30 cellular contexts compared by ENCODE assay signal in the genomic region with DNA sequence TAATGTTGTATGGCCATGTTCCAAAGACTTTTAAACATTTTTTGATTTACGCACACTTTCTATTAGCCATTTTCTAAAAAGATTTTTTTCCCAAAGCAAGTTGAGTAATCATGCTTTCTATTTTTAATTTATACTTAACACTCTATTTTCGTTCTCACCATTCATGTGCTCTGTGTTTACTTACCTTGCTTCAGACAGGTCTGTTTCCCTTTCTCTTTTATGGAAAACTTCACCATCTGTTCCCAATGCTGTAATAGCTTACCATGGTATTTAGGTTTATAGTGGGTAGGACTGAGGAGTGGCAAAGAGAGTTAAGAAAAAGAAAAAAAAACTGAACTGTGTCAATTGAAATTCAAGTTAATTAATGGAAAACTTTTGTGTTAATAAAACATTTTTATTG. TPM values are rescaled to one million over a fixed set of nuclear protein-coding genes. Genes with fewer than 3 reads are reported as not detected.
"Had no signal": no experiment of that assay in that cellular context is flagged by ENCODE, and none has a peak within 500 bp of the region (broad histone marks: within the 10 kb centered on the region; RNA-seq: fewer than 3 reads in every experiment).

No MANE protein-coding gene starts in this region.

- H3K4me1 Mint-ChIP-seq: stimulated activated effector memory CD8-positive, alpha-beta T cell treated with anti-CD3 and anti-CD28 coated beads, Interleukin-12 subunit alpha, Interleukin-12 subunit beta, amount 100 ng/mL, for 72 hours; stimulated activated naive CD8-positive, alpha-beta T cell treated with anti-CD3 and anti-CD28 coated beads, Interleukin-15, amount 100 ng/mL, for 72 hours had no signal

- H3K9me3 ChIP-seq: adrenal gland, ascending aorta, prostate gland, tibial artery had no signal

- H3K27me3 ChIP-seq: adrenal gland, ascending aorta, brain microvascular endothelial cell, tibial artery had no signal

- H3K9me3 Mint-ChIP-seq: activated T-cell treated with anti-CD3 and anti-CD28 coated beads, Interleukin-2, amount 50 U/mL, for 24 hours; activated T-helper 2 cell treated with anti-CD3 and anti-CD28 coated beads, Interferon-gamma antibody, Interleukin-2, Interleukin-4, amounts not matched to agents 10 μg/mL and 5 μg/mL and 100 μg/mL, durations not matched to agents 14 hours and 24 hours and 36 hours; dendritic cell treated with granulocyte-macrophage colony-stimulating factor and Interleukin-4, amounts not matched to agents 40 ng/mL and 50 ng/mL, for 4 days; natural killer cell treated with Interleukin-12 subunit alpha and Interleukin-12 subunit beta and Interleukin-15 and Interleukin-18, amount 100 ng/mL, for 72 hours; stimulated activated effector memory CD8-positive, alpha-beta T cell treated with anti-CD3 and anti-CD28 coated beads, Interleukin-12 subunit alpha, Interleukin-12 subunit beta, amount 100 ng/mL, for 72 hours; stimulated activated naive CD8-positive, alpha-beta T cell treated with anti-CD3 and anti-CD28 coated beads, Interleukin-15, amount 100 ng/mL, for 72 hours; T-helper 2 cell treated with Interferon-gamma antibody and Interleukin-4, amounts not matched to agents 5 μg/mL and 100 μg/mL, for 36 hours had no signal

- H3K27ac ChIP-seq: adrenal gland, ascending aorta, brain microvascular endothelial cell, prostate gland, tibial artery had no signal

- H3K36me3 ChIP-seq: adrenal gland, ascending aorta, brain microvascular endothelial cell, prostate gland, tibial artery had no signal

- FAIRE-seq: endothelial cell of umbilical vein, frontal cortex, TTC549 had no signal

- H3K4me3 Mint-ChIP-seq: activated naive CD8-positive, alpha-beta T cell; activated T-cell treated with anti-CD3 and anti-CD28 coated beads, Interleukin-2, amount 50 U/mL, for 24 hours; dendritic cell treated with granulocyte-macrophage colony-stimulating factor and Interleukin-4, amounts not matched to agents 40 ng/mL and 50 ng/mL, for 4 days; natural killer cell treated with Interleukin-12 subunit alpha and Interleukin-12 subunit beta and Interleukin-15 and Interleukin-18, amount 100 ng/mL, for 72 hours; stimulated activated effector memory CD8-positive, alpha-beta T cell treated with anti-CD3 and anti-CD28 coated beads, Interleukin-12 subunit alpha, Interleukin-12 subunit beta, amount 100 ng/mL, for 72 hours; stimulated activated naive CD8-positive, alpha-beta T cell treated with anti-CD3 and anti-CD28 coated beads, Interleukin-15, amount 100 ng/mL, for 72 hours; T-helper 2 cell treated with Interferon-gamma antibody and Interleukin-4, amounts not matched to agents 5 μg/mL and 100 μg/mL, for 36 hours had no signal

- H3K4me1 ChIP-seq: adrenal gland, ascending aorta, prostate gland, tibial artery had no signal

- H3K36me3 Mint-ChIP-seq: activated naive CD8-positive, alpha-beta T cell; natural killer cell treated with Interleukin-12 subunit alpha and Interleukin-12 subunit beta and Interleukin-15 and Interleukin-18, amount 100 ng/mL, for 72 hours; stimulated activated effector memory CD8-positive, alpha-beta T cell treated with anti-CD3 and anti-CD28 coated beads, Interleukin-12 subunit alpha, Interleukin-12 subunit beta, amount 100 ng/mL, for 72 hours had no signal

- H3K27me3 Mint-ChIP-seq: activated naive CD8-positive, alpha-beta T cell; activated T-cell treated with anti-CD3 and anti-CD28 coated beads, Interleukin-2, amount 50 U/mL, for 24 hours; dendritic cell treated with granulocyte-macrophage colony-stimulating factor and Interleukin-4, amounts not matched to agents 40 ng/mL and 50 ng/mL, for 4 days; natural killer cell treated with Interleukin-12 subunit alpha and Interleukin-12 subunit beta and Interleukin-15 and Interleukin-18, amount 100 ng/mL, for 72 hours; stimulated activated naive CD8-positive, alpha-beta T cell treated with anti-CD3 and anti-CD28 coated beads, Interleukin-15, amount 100 ng/mL, for 72 hours had no signal

- DNase-seq: activated CD4-positive, alpha-beta T cell treated with anti-CD3 and anti-CD28 coated beads for 1 hour; activated CD4-positive, alpha-beta T cell treated with anti-CD3 and anti-CD28 coated beads, Interleukin-2, amount 50 U/mL, for 4 hours; activated CD8-positive, alpha-beta memory T cell treated with anti-CD3 and anti-CD28 coated beads for 24 hours; activated CD8-positive, alpha-beta memory T cell treated with anti-CD3 and anti-CD28 coated beads, Interleukin-2, amount 50 U/mL, for 4 hours; activated naive CD4-positive, alpha-beta T cell; activated T-cell treated with anti-CD3 and anti-CD28 coated beads, Interleukin-2, amount 50 U/mL, for 24 hours; adrenal gland; brain microvascular endothelial cell; caudate nucleus; effector CD4-positive, alpha-beta T cell; hippocampal formation; midbrain; right cardiac atrium; stimulated activated CD4-positive, alpha-beta T cell treated with anti-CD3 and anti-CD28 coated beads, Interleukin-1b, Interleukin-23, amount 100 ng/mL, for 48 hours; stimulated activated naive CD8-positive, alpha-beta T cell treated with anti-CD3 and anti-CD28 coated beads, Interleukin-15, amount 100 ng/mL, for 72 hours; tibial artery had no signal

- H3K27ac Mint-ChIP-seq: activated naive CD8-positive, alpha-beta T cell; activated T-cell treated with anti-CD3 and anti-CD28 coated beads, Interleukin-2, amount 50 U/mL, for 24 hours; activated T-helper 2 cell treated with anti-CD3 and anti-CD28 coated beads, Interferon-gamma antibody, Interleukin-2, Interleukin-4, amounts not matched to agents 10 μg/mL and 5 μg/mL and 100 μg/mL, durations not matched to agents 14 hours and 24 hours and 36 hours; dendritic cell treated with granulocyte-macrophage colony-stimulating factor and Interleukin-4, amounts not matched to agents 40 ng/mL and 50 ng/mL, for 4 days; natural killer cell treated with Interleukin-12 subunit alpha and Interleukin-12 subunit beta and Interleukin-15 and Interleukin-18, amount 100 ng/mL, for 72 hours; stimulated activated effector memory CD8-positive, alpha-beta T cell treated with anti-CD3 and anti-CD28 coated beads, Interleukin-12 subunit alpha, Interleukin-12 subunit beta, amount 100 ng/mL, for 72 hours; stimulated activated naive CD8-positive, alpha-beta T cell treated with anti-CD3 and anti-CD28 coated beads, Interleukin-15, amount 100 ng/mL, for 72 hours; T-helper 2 cell treated with Interferon-gamma antibody and Interleukin-4, amounts not matched to agents 5 μg/mL and 100 μg/mL, for 36 hours had no signal

- H3K4me3 ChIP-seq: adrenal gland, ascending aorta, prostate gland, tibial artery had no signal

RNA-seq across cellular contexts. Expression of a gene that starts 37.5 kb away (rescaled TPM):
- total RNA-seq: activated T-helper 2 cell treated with anti-CD3 and anti-CD28 coated beads, Interferon-gamma antibody, Interleukin-2, Interleukin-4, amounts not matched to agents 10 μg/mL and 5 μg/mL and 100 μg/mL, durations not matched to agents 14 hours and 24 hours and 36 hours; ascending aorta; endothelial cell of umbilical vein; esophagus mucosa; natural killer cell treated with Interleukin-12 subunit alpha and Interleukin-12 subunit beta and Interleukin-15 and Interleukin-18, amount 100 ng/mL, for 72 hours; osteocyte; ureter had no signal
- polyA plus RNA-seq: right cardiac atrium had no signal
